Comparison of ENCODE assay signal across 18 cellular contexts in genomic region chr1:52709016-52709415, GRCh38. TPM values are rescaled to one million over a fixed set of nuclear protein-coding genes. Genes with fewer than 3 reads are reported as not detected.
DNase-seq lines count a peak whose midpoint lies in the region; TF ChIP-seq lines count a peak whose summit lies in the region.
"Had no signal": no experiment of that assay in that cellular context is flagged by ENCODE, and none has a peak within 500 bp of the region (broad histone marks: within the 10 kb centered on the region; RNA-seq: fewer than 3 reads in every experiment).

No MANE protein-coding gene starts in this region.

- POLR2A ChIA-PET in Caco-2 (lab: Charles Lee) (no interaction called here), RWPE1 (lab: Yijun Ruan, JAX; ENCODE audit: low non-redundant PET) (no interaction called here)

- no peaks in the 10 kb centered on the region for H3K36me3 ChIP-seq in Caco-2 (ENCODE audit: control insufficient read depth, insufficient read depth, low read length)
- H3K36me3 ChIP-seq in rectal smooth muscle tissue (ENCODE audit: control insufficient read depth, insufficient read depth, low read length), result no peaks in the 10 kb centered on the region
- H3K36me3 ChIP-seq: SJSA1 had no signal

- no peaks in the 10 kb centered on the region for H3K9me3 Mint-ChIP-seq in Caco-2 (ENCODE audit: unreplicated experiment)
- H3K9me3 Mint-ChIP-seq: H9 had no signal

- TF ChIP-seq CTCF in Caco-2 (IDR thresholded peaks at IDR 0.05; ENCODE audit: insufficient read depth in 1 of 2, low read depth in 1 of 2, low read length in 1 of 2, severe bottlenecking in 1 of 2, unreplicated experiment in 1 of 2) (no peak), RWPE1 (conservative IDR thresholded peaks at IDR 0.05; ENCODE audit: low read depth) (no peak), fibroblast of pulmonary artery (IDR thresholded peaks at IDR 0.05; ENCODE audit: low read length, missing control alignments) (no peak), GM10266 (IDR thresholded peaks at IDR 0.05; ENCODE audit: control insufficient read depth, insufficient read depth, low read depth, missing control alignments) (no peak)

- in situ Hi-C loops in ACHN (cut with HindIII; ENCODE audit: low pct_ligation_motif_present, low pct_unique_long_range_greater_than_20kb, low sequenced_read_pairs), result no loop called here

- H3K27me3 ChIP-seq in Caco-2 (replicated peaks; ENCODE audit: control insufficient read depth, insufficient read depth, low read length), result no peaks in the 10 kb centered on the region
- H3K27me3 ChIP-seq in rectal smooth muscle tissue (ENCODE audit: control insufficient read depth, insufficient read depth, low read length), result no peaks in the 10 kb centered on the region
- H3K27me3 ChIP-seq: SJSA1 had no signal

- H3K4me1 Mint-ChIP-seq in Caco-2 (ENCODE audit: low read depth, unreplicated experiment), result peaks cover 22% of the 10 kb centered on the region

- no peak overlapping the region for H3K4me3 ChIP-seq in Caco-2 (ENCODE audit: low read depth, low read length)
- no peak overlapping the region for H3K4me3 ChIP-seq in fibroblast of pulmonary artery (replicated peaks; ENCODE audit: low read depth, low read length)
- no peak overlapping the region for H3K4me3 ChIP-seq in rectal smooth muscle tissue (ENCODE audit: low read length)
- H3K4me3 ChIP-seq: SJSA1 had no signal

- H3K27ac Mint-ChIP-seq in Caco-2 (ENCODE audit: unreplicated experiment), result peak overlapping the region; percentile 98
- H3K27ac Mint-ChIP-seq: H9 had no signal

- peaks cover 33% of the 10 kb centered on the region for H3K4me1 ChIP-seq in Caco-2
- H3K4me1 ChIP-seq in rectal smooth muscle tissue (ENCODE audit: control insufficient read depth, insufficient read depth, low read length), result peaks cover 14% of the 10 kb centered on the region
- H3K4me1 ChIP-seq: SJSA1 had no signal

- peaks cover 29% of the 10 kb centered on the region for H3K36me3 Mint-ChIP-seq in Caco-2 (ENCODE audit: insufficient read depth, unreplicated experiment)

- CTCF ChIA-PET in Caco-2 (lab: Charles Lee), result no interaction called here
- CTCF ChIA-PET in RWPE1 (lab: Yijun Ruan, JAX), result no interaction called here

- no peak overlapping the region for H3K9ac ChIP-seq in rectal smooth muscle tissue (ENCODE audit: low read length)

- no peaks in the 10 kb centered on the region for H3K27me3 Mint-ChIP-seq in Caco-2 (ENCODE audit: insufficient read depth, unreplicated experiment)

- H3K27ac ChIP-seq in RWPE1 (peak overlapping the region; percentile 45), rectal smooth muscle tissue (ENCODE audit: low read depth, low read length) (peak overlapping the region; percentile 66)
- H3K27ac ChIP-seq: C4-2B, SJSA1 had no signal

- peak overlapping the region; percentile 90 for H3K4me3 Mint-ChIP-seq in Caco-2 (ENCODE audit: unreplicated experiment)
- H3K4me3 Mint-ChIP-seq: H9 had no signal

- intact Hi-C loops in Caco-2 (cut with micrococcal nuclease; ENCODE audit: unreplicated experiment), result loop anchor here (2.0 to 5.0 kb wide), 2 partner anchors 18 to 473 kb away; partner anchors contain the start of gene ZYG11B

- no peaks in the 10 kb centered on the region for H3K9me3 ChIP-seq in Caco-2
- H3K9me3 ChIP-seq: SJSA1 had no signal

- DNase-seq in Caco-2, result no peak
- no peak for DNase-seq in RWPE1 (ENCODE audit: low spot score)
- DNase-seq in fibroblast of pulmonary artery (ENCODE audit: low read depth), result peak; percentile 38
- no peak for DNase-seq in ACHN
- no peak for DNase-seq in GM10266 (ENCODE audit: extremely low spot score)
- no peak for DNase-seq in germinal center (ENCODE audit: low spot score)
- DNase-seq in stimulated activated CD4-positive, alpha-beta T cell treated with anti-CD3 and anti-CD28 coated beads, Interleukin-4, amount 100 ng/mL, for 1 hour, result no peak
- DNase-seq: AML-193, DMS79 treated with DMSO at 0.1 percent for 48 hours, H9, NCI-H1105 treated with DMSO at 0.1 percent for 48 hours, NCI-H1694, NCI-H2081 treated with DMSO at 0.1 percent for 48 hours, NCI-H510A, NCI-H748 treated with DMSO at 0.1 percent for 48 hours had no signal

- no TSS peak for BruUV-seq in Caco-2 (replicated peaks; lab: Mats Ljungman, UMichigan)

RNA-seq across cellular contexts. Expression of gene COA7, which starts 10.9 kb away (rescaled TPM):
- total RNA-seq in Caco-2 (2022), result 38.4 and 40.2 TPM in 2 replicates

RNA-seq across cellular contexts. Expression of gene ZYG11B, which starts 17.2 kb away (rescaled TPM):
- total RNA-seq in Caco-2 (2022), result 15.8 and 17.1 TPM in 2 replicates
